13 cellular contexts compared by ENCODE assay signal in the genomic region with DNA sequence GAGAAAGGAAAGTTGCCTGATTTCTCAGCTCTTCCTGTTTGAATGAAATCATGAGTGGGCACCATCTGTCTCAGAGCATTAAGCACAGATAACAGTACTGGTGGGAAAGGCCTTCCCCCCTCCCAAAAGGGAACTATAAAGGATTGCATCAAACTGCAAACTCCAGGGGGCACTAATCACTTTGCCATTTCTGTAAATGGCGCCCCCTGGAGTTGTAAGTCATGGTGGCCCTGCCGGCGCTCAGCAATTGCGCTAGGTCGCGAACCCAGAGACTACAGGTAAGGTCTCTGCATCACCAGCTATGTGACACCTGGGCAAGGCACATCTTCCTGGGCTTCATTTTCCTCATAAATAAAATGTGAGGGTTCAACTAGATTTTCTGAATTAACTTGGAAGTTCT. TPM values are rescaled to one million over a fixed set of nuclear protein-coding genes. Genes with fewer than 3 reads are reported as not detected.
DNase-seq lines count a peak whose midpoint lies in the region; FAIRE-seq lines count a peak whose summit lies in the region.
"Had no signal": no experiment of that assay in that cellular context is flagged by ENCODE, and none has a peak within 500 bp of the region (broad histone marks: within the 10 kb centered on the region; RNA-seq: fewer than 3 reads in every experiment).

No MANE protein-coding gene starts in this region.

- H3K27ac ChIP-seq in cingulate gyrus (ENCODE audit: low read depth, low read length) = peak overlapping the region; percentile 32
- H3K27ac ChIP-seq: heart left ventricle had no signal

- peak; percentile 20 for DNase-seq in activated naive CD4-positive, alpha-beta T cell treated with Interleukin-2 at 50 U/mL for 16 hours
- no peak for DNase-seq in activated naive CD4-positive, alpha-beta T cell (lab: John Stamatoyannopoulos, UW)
- DNase-seq in NCI-H69 (lab: John Stamatoyannopoulos, UW) (peak; percentile 65), NCI-H1417 (lab: John Stamatoyannopoulos, UW) (no peak), H4 (ENCODE audit: low spot score) (no peak), frontal cortex (ENCODE audit: low spot score in 2 of 2) (no peak)
- DNase-seq in stimulated activated CD4-positive, alpha-beta T cell treated with anti-CD3 and anti-CD28 coated beads, Interleukin-4, amount 100 ng/mL, for 24 hours = peak; percentile 27
- DNase-seq: amniotic stem cell; CD8-positive, alpha-beta T cell; heart left ventricle; NCI-H345; T1000 had no signal

- FAIRE-seq in frontal cortex (lab: Jason Lieb, UNC) = no peak

RNA-seq across cellular contexts. Expression of gene LRRC4, which starts 11.1 kb away (rescaled TPM):
- total RNA-seq in H4 (2014; rRNA removed; shearing (Covaris generic)) = not detected in 2 replicates
- total RNA-seq in frontal cortex = 13.9 TPM

Comparison
In these comparisons a context has a peak if more than half of its experiments do, and no peak if none do; other contexts are left out.
1. DNase-seq: peak in activated naive CD4-positive, alpha-beta T cell treated with Interleukin-2 at 50 U/mL for 16 hours (single experiment), NCI-H69 (single experiment) and stimulated activated CD4-positive, alpha-beta T cell treated with anti-CD3 and anti-CD28 coated beads, Interleukin-4, amount 100 ng/mL, for 24 hours (single experiment); none in activated naive CD4-positive, alpha-beta T cell (0 of 4), NCI-H1417 (0 of 3), H4 (single experiment) and frontal cortex (0 of 2).
2. RNA of gene LRRC4, which starts 11.1 kb away (total RNA-seq): 13.9 TPM in frontal cortex (single experiment); not detected in H4; every median in the first group is over 10 times any median in the second.